ENCODE assay signal across 8 cellular contexts in the genomic region with DNA sequence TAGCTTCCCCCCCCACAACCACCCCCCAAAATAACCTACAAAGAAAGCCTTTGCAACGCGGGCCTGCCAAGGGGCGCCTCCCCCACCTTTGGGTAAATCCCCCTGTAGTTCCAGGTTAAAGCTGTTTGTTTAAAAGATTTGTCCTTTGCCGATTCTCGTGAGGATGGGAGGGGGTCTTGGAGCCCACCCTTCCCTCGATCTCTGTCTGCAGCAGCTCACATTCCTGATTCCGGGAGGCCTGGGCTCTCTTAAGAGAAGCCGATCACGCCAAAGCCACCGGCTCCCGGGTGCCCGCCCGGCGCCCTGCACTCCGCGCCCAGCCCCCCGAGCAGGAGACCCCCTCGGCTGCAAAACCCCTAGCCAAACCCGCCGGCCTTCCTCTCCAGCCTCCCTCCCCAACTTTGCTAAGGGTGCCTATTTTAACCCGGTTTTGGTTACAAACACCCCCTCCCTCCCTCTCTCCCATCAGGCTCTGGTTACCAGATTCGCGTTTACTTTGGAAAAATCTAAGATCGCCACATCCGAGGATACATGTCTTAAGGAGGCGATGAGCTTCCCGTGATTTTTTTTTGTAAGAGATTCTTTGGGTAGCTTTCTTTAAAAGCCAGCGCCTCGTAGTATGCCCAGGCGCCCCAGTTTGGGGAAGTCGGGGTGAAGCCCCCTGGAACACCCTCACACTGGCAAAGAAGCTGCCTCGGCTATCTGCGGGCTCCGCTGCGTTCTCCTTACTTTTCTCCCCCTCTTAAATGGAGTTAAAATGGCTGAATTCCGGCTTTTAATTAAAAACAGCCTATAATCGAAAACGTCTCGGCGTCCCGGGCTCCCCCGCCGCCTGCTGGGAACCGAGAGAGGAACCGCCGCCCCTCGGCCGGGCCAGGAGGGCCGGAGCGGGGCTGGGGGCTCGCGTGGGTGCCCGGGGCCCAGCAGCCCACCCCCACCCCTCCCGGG. TPM values are rescaled to one million over a fixed set of nuclear protein-coding genes. Genes with fewer than 3 reads are reported as not detected.
DNase-seq lines count a peak whose midpoint lies in the region; ATAC-seq, FAIRE-seq and TF ChIP-seq lines count a peak whose summit lies in the region.

No MANE protein-coding gene starts in this region.

- H3K4me3 Mint-ChIP-seq in astrocyte (ENCODE audit: unreplicated experiment), result peak overlapping the region; percentile 93

- H4K20me1 ChIP-seq in DOHH2 (ENCODE audit: control insufficient read depth, insufficient read depth, low read depth, low read length) (peaks cover 25% of the 10 kb centered on the region), astrocyte (ENCODE audit: insufficient read depth, low read length) (peaks cover 44% of the 10 kb centered on the region)

- H3K4me1 Mint-ChIP-seq in astrocyte (ENCODE audit: low read depth, unreplicated experiment), result peaks cover 9% of the 10 kb centered on the region

- H3K9me2 ChIP-seq in DOHH2 (replicated peaks; ENCODE audit: control insufficient read depth, low read length), result no peaks in the 10 kb centered on the region

- H3K27me3 Mint-ChIP-seq in astrocyte (ENCODE audit: low read depth, unreplicated experiment), result no peaks in the 10 kb centered on the region

- H3K27ac ChIP-seq in DOHH2 (ENCODE audit: low read depth, low read length), result no peak overlapping the region
- peak overlapping the region; percentile 93 for H3K27ac ChIP-seq in astrocyte (ENCODE audit: low read depth, low read length)
- H3K27ac ChIP-seq in iPS-18a (ENCODE audit: low read length), result no peak overlapping the region
- peak overlapping the region; percentile 95 to 100 (median 99) for H3K27ac ChIP-seq in skin epidermis

- H3K27me3 ChIP-seq in DOHH2 (ENCODE audit: control insufficient read depth, low read length), result peaks cover 88% of the 10 kb centered on the region
- no peaks in the 10 kb centered on the region for H3K27me3 ChIP-seq in astrocyte (ENCODE audit: insufficient read depth, low read length)
- H3K27me3 ChIP-seq in iPS-18a (ENCODE audit: control insufficient read depth, insufficient read depth, low read length), result peaks cover 81% of the 10 kb centered on the region

- H3K4me2 ChIP-seq in DOHH2 (ENCODE audit: low read length), result peak overlapping the region; percentile 88
- H3K4me2 ChIP-seq in astrocyte (ENCODE audit: low read length), result peak overlapping the region; percentile 98

- peak; percentile 49 for DNase-seq in M059J (ENCODE audit: low read depth)
- DNase-seq in astrocyte (ENCODE audit: low read depth), result no peak
- no peak for DNase-seq in OCI-M2 (lab: John Stamatoyannopoulos, UW; ENCODE audit: unreplicated experiment)
- DNase-seq in epidermal melanocyte (ENCODE audit: insufficient read length, low spot score), result no peak

- TF ChIP-seq CTCF in DOHH2 (IDR thresholded peaks at IDR 0.05; ENCODE audit: low read depth, low read length, poor library complexity, severe bottlenecking) (no peak), astrocyte (IDR thresholded peaks at IDR 0.05; ENCODE audit: insufficient read depth, low read depth, low read length) (no peak)

- H3F3A ChIP-seq in DOHH2 (ENCODE audit: control insufficient read depth, insufficient read depth), result peaks cover 12% of the 10 kb centered on the region

- H2AFZ ChIP-seq in astrocyte (ENCODE audit: low read depth, low read length), result no peak overlapping the region

- no peaks in the 10 kb centered on the region for H3K9me3 ChIP-seq in DOHH2 (ENCODE audit: control insufficient read depth, insufficient read depth, low read length)
- no peaks in the 10 kb centered on the region for H3K9me3 ChIP-seq in astrocyte (ENCODE audit: insufficient read depth, low read depth, low read length)
- no peaks in the 10 kb centered on the region for H3K9me3 ChIP-seq in iPS-18a (ENCODE audit: control insufficient read depth, low read depth, low read length)

- peak overlapping the region; percentile 75 for H3K4me3 ChIP-seq in DOHH2 (ENCODE audit: low read length)
- peak overlapping the region; percentile 99 for H3K4me3 ChIP-seq in astrocyte (ENCODE audit: insufficient read depth, low read depth, low read length)
- peak overlapping the region; percentile 72 for H3K4me3 ChIP-seq in iPS-18a (ENCODE audit: low read length)
- peak overlapping the region; percentile 50 to 96 (median 75) for H3K4me3 ChIP-seq in skin epidermis

- peaks cover 1% of the 10 kb centered on the region for H3K36me3 Mint-ChIP-seq in astrocyte (ENCODE audit: low read depth, unreplicated experiment)

- ATAC-seq in HG02840 (IDR thresholded peaks at IDR 0.05; ENCODE audit: low FRiP score, unreplicated experiment), result no peak

- peak overlapping the region; percentile 92 for H3K27ac Mint-ChIP-seq in astrocyte (ENCODE audit: unreplicated experiment)

- no peaks in the 10 kb centered on the region for H3K36me3 ChIP-seq in DOHH2 (ENCODE audit: control insufficient read depth, low read length)
- H3K36me3 ChIP-seq in astrocyte (ENCODE audit: insufficient read depth, low read length), result no peaks in the 10 kb centered on the region
- no peaks in the 10 kb centered on the region for H3K36me3 ChIP-seq in iPS-18a (ENCODE audit: control insufficient read depth, low read depth, low read length)

- H3K79me2 ChIP-seq in DOHH2 (ENCODE audit: control insufficient read depth, low read length) (no peaks in the 10 kb centered on the region), astrocyte (ENCODE audit: insufficient read depth, low read length) (peaks cover 89% of the 10 kb centered on the region)

- H3K9me3 Mint-ChIP-seq in astrocyte (ENCODE audit: unreplicated experiment), result no peaks in the 10 kb centered on the region

- peak overlapping the region; percentile 99 for H3K9ac ChIP-seq in astrocyte (ENCODE audit: low read length)
- peak overlapping the region; percentile 74 for H3K9ac ChIP-seq in iPS-18a (ENCODE audit: low read length)

- H3K4me1 ChIP-seq in DOHH2 (ENCODE audit: control insufficient read depth, low read length) (peaks cover 39% of the 10 kb centered on the region), astrocyte (ENCODE audit: insufficient read depth, low read length) (peaks cover 26% of the 10 kb centered on the region), iPS-18a (ENCODE audit: control insufficient read depth, low read depth, low read length) (peaks cover 28% of the 10 kb centered on the region)

- no peak for FAIRE-seq in astrocyte (lab: Jason Lieb, UNC)

RNA-seq across cellular contexts. Expression of gene TNRC18, which starts 1.0 kb away (rescaled TPM):
- total RNA-seq in M059J (2014; rRNA removed; shearing (Covaris generic)), result 10.9 and 21.3 TPM in 2 replicates
- total RNA-seq in astrocyte, result 77.8 and 84.3 TPM in 2 replicates

Comparison
In these comparisons a context has a peak if more than half of its experiments do, and no peak if none do; other contexts are left out.
1. H3K27ac ChIP-seq: peak in astrocyte (single experiment) and skin epidermis (21 of 21); none in DOHH2 (single experiment) and iPS-18a (single experiment).
2. Peak in every context shown above with its lines, with median percentiles within 50 percentile points of each other: H3K4me3 ChIP-seq.